In the genomic region with DNA sequence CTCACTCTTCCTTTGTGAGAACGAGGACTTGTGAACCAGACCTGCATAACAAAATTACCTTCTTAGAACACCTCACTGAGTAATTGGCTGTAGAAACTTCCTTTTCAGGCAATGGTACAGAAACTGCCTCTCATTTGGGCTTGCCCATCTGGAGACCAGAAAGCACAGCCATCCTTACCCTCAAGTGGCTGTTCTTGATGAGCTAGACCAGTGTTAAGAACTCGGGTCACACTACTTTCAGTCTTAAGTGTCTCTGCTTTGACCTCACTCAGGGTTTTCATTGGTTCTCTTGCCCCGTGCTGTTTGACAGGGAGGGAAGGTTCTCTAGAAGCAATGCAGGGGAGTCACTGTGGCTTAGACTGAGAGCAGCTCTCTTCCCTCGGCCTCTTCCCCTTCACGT, we compare ENCODE assay signal across 29 cellular contexts. TPM values are rescaled to one million over a fixed set of nuclear protein-coding genes. Genes with fewer than 3 reads are reported as not detected.
DNase-seq lines count a peak whose midpoint lies in the region; ATAC-seq, FAIRE-seq and TF ChIP-seq lines count a peak whose summit lies in the region.
"Had no signal": no experiment of that assay in that cellular context is flagged by ENCODE, and none has a peak within 500 bp of the region (broad histone marks: within the 10 kb centered on the region; RNA-seq: fewer than 3 reads in every experiment).

No MANE protein-coding gene starts in this region.

- DNase-seq in GM12864 (ENCODE audit: low read depth) (peak; percentile 55), colonic mucosa (no peak), type B pancreatic cell (ENCODE audit: extremely low spot score, unreplicated experiment) (no peak), endodermal cell (no peak), kidney (no peak)
- DNase-seq: DMS 273 treated with DMSO at 0.1 percent for 48 hours; effector CD8-positive, alpha-beta T cell; foreskin keratinocyte; GDM1; immature natural killer cell; left lung; naive B cell; NCI-H187 treated with DMSO at 0.1 percent for 48 hours; NCI-H774; occipital lobe; Right ventricle myocardium superior; stimulated activated CD4-positive, alpha-beta T cell treated with anti-CD3 and anti-CD28 coated beads, Interleukin-1b, Interleukin-23, amount 100 ng/mL, for 48 hours; stimulated activated naive B cell treated with anti-CD40 and anti-IgM and Interleukin-4, amounts not matched to agents 10 μg/mL and 1 μg/mL and 100 μg/mL, for 72 hours had no signal

- H3K9me3 ChIP-seq in colonic mucosa (no peaks in the 10 kb centered on the region), endodermal cell (ENCODE audit: control insufficient read depth, low read length) (no peaks in the 10 kb centered on the region), kidney (ENCODE audit: control insufficient read depth in 1 of 2, low read length in 2 of 2) (no peaks in the 10 kb centered on the region)
- H3K9me3 ChIP-seq: left lung, thoracic aorta had no signal

- H3K4me1 ChIP-seq in colonic mucosa (no peaks in the 10 kb centered on the region), endodermal cell (ENCODE audit: control insufficient read depth, insufficient read depth, low read length) (no peaks in the 10 kb centered on the region), kidney (ENCODE audit: control insufficient read depth in 1 of 2, insufficient read depth in 1 of 2, low read depth in 1 of 2, low read length in 2 of 2) (no peaks in the 10 kb centered on the region)
- H3K4me1 ChIP-seq: foreskin keratinocyte, left lung had no signal

- TF ChIP-seq CTCF in GM12864 (IDR thresholded peaks at IDR 0.05; ENCODE audit: low read depth, low read length, missing control alignments) (no peak), colonic mucosa (IDR thresholded peaks at IDR 0.05) (no peak), type B pancreatic cell (conservative IDR thresholded peaks at IDR 0.05) (no peak), endodermal cell (conservative IDR thresholded peaks at IDR 0.05) (no peak), kidney (IDR thresholded peaks at IDR 0.05; ENCODE audit: borderline replicate concordance, extremely low read depth, insufficient read depth) (no peak)

- intact Hi-C loops in colonic mucosa (cut with DNase I) (no loop called here), kidney (cut with DNase I) (no loop called here)

- H3K4me3 Mint-ChIP-seq in type B pancreatic cell, result no peak overlapping the region
- H3K4me3 Mint-ChIP-seq in endodermal cell, result no peak overlapping the region
- H3K4me3 Mint-ChIP-seq: brain; CD14-positive monocyte; GM23338; immature natural killer cell; naive B cell; stimulated activated naive B cell treated with anti-CD40 and anti-IgM and Interleukin-4, amounts not matched to agents 10 μg/mL and 1 μg/mL and 100 μg/mL, for 72 hours had no signal

- H3K36me3 Mint-ChIP-seq in type B pancreatic cell, result peaks cover 29% of the 10 kb centered on the region
- peaks cover 80% of the 10 kb centered on the region for H3K36me3 Mint-ChIP-seq in endodermal cell (ENCODE audit: low read depth)

- no peaks in the 10 kb centered on the region for H3K27me3 ChIP-seq in colonic mucosa
- H3K27me3 ChIP-seq in endodermal cell (ENCODE audit: control insufficient read depth, insufficient read depth, low read length, poor library complexity, severe bottlenecking), result no peaks in the 10 kb centered on the region
- H3K27me3 ChIP-seq: foreskin keratinocyte, hepatocyte, left lung had no signal

- H3K4me1 Mint-ChIP-seq in type B pancreatic cell (ENCODE audit: unreplicated experiment) (no peaks in the 10 kb centered on the region), endodermal cell (no peaks in the 10 kb centered on the region)
- H3K4me1 Mint-ChIP-seq: brain, CD14-positive monocyte, GM23338, immature natural killer cell had no signal

- FAIRE-seq in kidney (lab: Jason Lieb, UNC), result no peak
- FAIRE-seq: HepG2 had no signal

- peak; percentile 57 for ATAC-seq in GM18858 (IDR thresholded peaks at IDR 0.05; ENCODE audit: unreplicated experiment)
- ATAC-seq in GM21529 (IDR thresholded peaks at IDR 0.05; ENCODE audit: unreplicated experiment), result peak; percentile 60
- ATAC-seq in HG03095 (IDR thresholded peaks at IDR 0.05; ENCODE audit: unreplicated experiment), result peak; percentile 81
- ATAC-seq: foreskin keratinocyte, GM23338, HepG2, left lung had no signal

- no peaks in the 10 kb centered on the region for H3K9me3 Mint-ChIP-seq in type B pancreatic cell
- H3K9me3 Mint-ChIP-seq in endodermal cell, result no peaks in the 10 kb centered on the region
- H3K9me3 Mint-ChIP-seq: brain; CD14-positive monocyte; GM23338; immature natural killer cell; naive B cell; stimulated activated naive B cell treated with anti-CD40 and anti-IgM and Interleukin-4, amounts not matched to agents 10 μg/mL and 1 μg/mL and 100 μg/mL, for 72 hours had no signal

- H3K27me3 Mint-ChIP-seq in type B pancreatic cell, result no peaks in the 10 kb centered on the region
- no peaks in the 10 kb centered on the region for H3K27me3 Mint-ChIP-seq in endodermal cell (ENCODE audit: insufficient read depth)
- H3K27me3 Mint-ChIP-seq: brain; naive B cell; stimulated activated naive B cell treated with anti-CD40 and anti-IgM and Interleukin-4, amounts not matched to agents 10 μg/mL and 1 μg/mL and 100 μg/mL, for 72 hours had no signal

- H3K27ac Mint-ChIP-seq in type B pancreatic cell, result no peak overlapping the region
- H3K27ac Mint-ChIP-seq in endodermal cell, result no peak overlapping the region
- H3K27ac Mint-ChIP-seq: brain; GM23338; immature natural killer cell; stimulated activated naive B cell treated with anti-CD40 and anti-IgM and Interleukin-4, amounts not matched to agents 10 μg/mL and 1 μg/mL and 100 μg/mL, for 72 hours had no signal

- H3K36me3 ChIP-seq in colonic mucosa (peaks cover 18% of the 10 kb centered on the region), endodermal cell (ENCODE audit: control insufficient read depth, insufficient read depth, low read length) (peaks cover 85% of the 10 kb centered on the region), kidney (ENCODE audit: control insufficient read depth in 1 of 2, insufficient read depth in 2 of 2, low read length in 2 of 2) (peaks cover 53 to 59% of the 10 kb centered on the region in 2 donors)

- H3K4me3 ChIP-seq in GM12864 (ENCODE audit: low read depth, low read length) (no peak overlapping the region), colonic mucosa (no peak overlapping the region), endodermal cell (ENCODE audit: low read length) (no peak overlapping the region), kidney (ENCODE audit: low read length in 2 of 2) (no peak overlapping the region)
- H3K4me3 ChIP-seq: GM23338, hepatocyte, left lung, skin epidermis, thoracic aorta had no signal

- H3K9ac ChIP-seq in colonic mucosa (ENCODE audit: low read depth in 2 of 2, low read length in 2 of 2) (no peak overlapping the region), endodermal cell (ENCODE audit: extremely low read depth, low read length, poor library complexity, severe bottlenecking) (no peak overlapping the region), kidney (ENCODE audit: low read length in 2 of 2) (no peak overlapping the region)

- H3K27ac ChIP-seq in colonic mucosa, result no peak overlapping the region
- no peak overlapping the region for H3K27ac ChIP-seq in endodermal cell (ENCODE audit: low read depth, low read length)
- no peak overlapping the region for H3K27ac ChIP-seq in kidney (ENCODE audit: low read depth in 2 of 2, low read length in 2 of 2)
- H3K27ac ChIP-seq: foreskin keratinocyte, hepatocyte, HL-60, left lung, skin epidermis, thoracic aorta had no signal

- 94 to 100% methylated on average over 2 to 5 of the region's 5 CpGs for WGBS in endodermal cell (ENCODE audit: insufficient coverage in 1 of 2, insufficient read length in 1 of 2), 2 experiments

RNA-seq across cellular contexts. Expression of gene NAT10, which starts 29.3 kb away (rescaled TPM):
- total RNA-seq in colonic mucosa (10 to 100 TPM; 24.1 to 48.0 TPM), type B pancreatic cell (ENCODE audit: low replicate concordance) (46.9 and 63.5 TPM in 2 replicates), endodermal cell (10 to 100 TPM; 59.7 to 61.0 TPM), kidney (43.1 TPM)
- 37.3 TPM for polyA plus RNA-seq in endodermal cell (2013, experiment 1 of 2)
- polyA plus RNA-seq in endodermal cell (2013, experiment 2 of 2), result 34.9 TPM
- 24.1 TPM for polyA plus RNA-seq in kidney (ENCODE audit: insufficient read depth, low read depth, low replicate concordance)
